In genomic region chr10:62277946-62278345, GRCh38 we compare ENCODE assay signal across 20 cellular contexts. TPM values are rescaled to one million over a fixed set of nuclear protein-coding genes. Genes with fewer than 3 reads are reported as not detected.
DNase-seq lines count a peak whose midpoint lies in the region; ATAC-seq and TF ChIP-seq lines count a peak whose summit lies in the region.
"Had no signal": no experiment of that assay in that cellular context is flagged by ENCODE, and none has a peak within 500 bp of the region (broad histone marks: within the 10 kb centered on the region; RNA-seq: fewer than 3 reads in every experiment).

No MANE protein-coding gene starts in this region.

- H3K36me3 ChIP-seq in esophagus muscularis mucosa: no peaks in the 10 kb centered on the region
- H3K36me3 ChIP-seq: SJCRH30 had no signal

- DNase-seq in SKM-1 treated with dmso at 0.1 percent for 144 hours (lab: John Stamatoyannopoulos, UW; ENCODE audit: unreplicated experiment) (peak; percentile 4), SKM-1 (lab: John Stamatoyannopoulos, UW; ENCODE audit: unreplicated experiment) (no peak), myocyte (ENCODE audit: low read depth) (peak; percentile 84), G401 (ENCODE audit: low spot score) (no peak), NCI-H1694 (lab: John Stamatoyannopoulos, UW) (no peak), NCI-H345 (lab: John Stamatoyannopoulos, UW) (no peak), esophagus muscularis mucosa (ENCODE audit: extremely low spot score) (no peak)
- DNase-seq: ACHN, Calu3, DND-41, Kasumi-1, MV-4-11, NCI-H2029 treated with DMSO at 0.1 percent for 48 hours, NCI-H2227 treated with DMSO at 0.1 percent for 48 hours, NCI-H510A, NCI-H69 had no signal

- no peak overlapping the region for H3K27ac ChIP-seq in esophagus muscularis mucosa (replicated peaks in 1 of 4)
- H3K27ac ChIP-seq: 22Rv1, SJCRH30 had no signal

- TF ChIP-seq POLR2A in esophagus muscularis mucosa (IDR thresholded peaks at IDR 0.05; ENCODE audit: low read depth): no peak

- H3K27me3 ChIP-seq in esophagus muscularis mucosa: no peaks in the 10 kb centered on the region
- H3K27me3 ChIP-seq: SJCRH30 had no signal

- TF ChIP-seq EP300 in esophagus muscularis mucosa (IDR thresholded peaks at IDR 0.05): no peak

- TF ChIP-seq CTCF in esophagus muscularis mucosa (IDR thresholded peaks at IDR 0.05): no peak

- in situ Hi-C loops in G401 (cut with HindIII; ENCODE audit: low sequenced_read_pairs): no loop called here

- intact Hi-C loops in esophagus muscularis mucosa (cut with DNase I): no loop called here

- H3K9me3 ChIP-seq in esophagus muscularis mucosa: no peaks in the 10 kb centered on the region
- H3K9me3 ChIP-seq: SJCRH30 had no signal

- H3K4me1 ChIP-seq in esophagus muscularis mucosa: no peaks in the 10 kb centered on the region

- ATAC-seq in SK-N-SH treated with all-trans-retinoic acid at 6 μM for 48 hours: peak; percentile 41
- ATAC-seq: Right ventricle myocardium inferior had no signal

- H3K4me3 ChIP-seq in esophagus muscularis mucosa: no peak overlapping the region
- H3K4me3 ChIP-seq: SJCRH30 had no signal

- 68% methylated on average over 1 of the region's 1 CpG for WGBS in esophagus muscularis mucosa

TF ChIP-seq in SK-N-SH treated with all-trans-retinoic acid at 6 μM for 48 hours, 23 proteins besides CTCF, POLR2A, EP300 and RAD21:
- no peak for TF ChIP-seq POU6F1 (CRISPR knock-in tag; IDR thresholded peaks at IDR 0.05; ENCODE audit: borderline replicate concordance, low read depth)
- no peak for TF ChIP-seq ZFP30 (CRISPR knock-in tag; IDR thresholded peaks at IDR 0.05)

RNA-seq across cellular contexts. Expression of gene RTKN2, which starts 9.3 kb away (rescaled TPM):
- total RNA-seq in myocyte (3.8 and 5.4 TPM in 2 replicates), esophagus muscularis mucosa (under 1 TPM in 3 of 4 donors, not detected in 1; 0.11 to 0.42 (median 0.39) TPM)
- 6.2 TPM for polyA plus RNA-seq in myocyte (2012)
- 3.1 and 4.5 TPM in 2 replicates for total RNA-seq in G401 (2014; rRNA removed; shearing (Covaris generic))
- total RNA-seq: Right ventricle myocardium inferior had no signal

Comparison
In these comparisons a context has a peak if more than half of its experiments do, and no peak if none do; other contexts are left out.
1. DNase-seq: peak in SKM-1 treated with dmso at 0.1 percent for 144 hours (single experiment) and myocyte (single experiment); none in SKM-1 (single experiment), G401 (single experiment), NCI-H1694 (single experiment), NCI-H345 (single experiment) and esophagus muscularis mucosa (single experiment).